Comparison of ENCODE assay signal across 30 cellular contexts in the genomic region with DNA sequence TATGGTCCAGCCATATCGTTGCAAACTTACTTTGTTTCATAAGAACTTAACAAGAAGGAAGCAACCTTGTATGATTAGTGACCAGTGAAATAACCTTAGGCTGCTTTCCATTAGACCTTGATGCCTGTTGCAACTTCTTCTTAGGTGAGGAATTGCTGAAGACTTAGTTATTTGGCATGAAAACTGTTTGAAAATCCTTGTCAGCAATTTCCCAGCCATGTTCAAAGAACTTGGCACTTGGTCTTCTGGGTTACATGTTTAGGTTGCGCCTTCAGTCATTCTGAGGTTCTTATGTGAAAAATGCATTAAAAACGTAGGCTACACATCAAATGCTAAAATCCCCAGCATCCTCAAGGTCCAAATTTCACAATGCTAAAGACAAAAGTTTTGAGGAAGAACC.
"Had no signal": no experiment of that assay in that cellular context is flagged by ENCODE, and none has a peak within 500 bp of the region (broad histone marks: within the 10 kb centered on the region; RNA-seq: fewer than 3 reads in every experiment).

No MANE protein-coding gene starts in this region.

- DNase-seq: activated B cell treated with CpG ODN at 0.5 μM for 24 hours; activated CD4-positive, alpha-beta memory T cell treated with anti-CD3 and anti-CD28 coated beads for 36 hours; activated CD4-positive, alpha-beta T cell treated with anti-CD3 and anti-CD28 coated beads for 4 hours; activated CD4-positive, alpha-beta T cell treated with anti-CD3 and anti-CD28 coated beads, Interleukin-2, amount 10 ng/mL, durations not matched to agents 24 days and 14 days; activated CD4-positive, alpha-beta T cell treated with anti-CD3 and anti-CD28 coated beads, Interleukin-2, amount 50 U/mL, for 1 hour; activated CD4-positive, alpha-beta T cell treated with anti-CD3 and anti-CD28 coated beads, Interleukin-2, amount 50 U/mL, for 4 hours; activated CD4-positive, CD25-positive, alpha-beta regulatory T cell treated with anti-CD3 and anti-CD28 coated beads, Interleukin-2, amount 50 U/mL, for 72 hours; activated CD8-positive, alpha-beta memory T cell treated with anti-CD3 and anti-CD28 coated beads, Interleukin-2, amount 50 U/mL, for 4 hours; activated CD8-positive, alpha-beta T cell treated with anti-CD3 and anti-CD28 coated beads for 36 hours; activated effector memory CD4-positive, alpha-beta T cell treated with Interleukin-2 at 50 U/mL for 16 hours; activated gamma-delta T cell; activated naive CD4-positive, alpha-beta T cell treated with anti-CD3 and anti-CD28 coated beads, Interleukin-2, amount 10 ng/mL, durations not matched to agents 7 days and 5 days; activated naive CD4-positive, alpha-beta T cell treated with Interleukin-2 at 50 U/mL for 16 hours; activated naive CD8-positive, alpha-beta T cell treated with anti-CD3 and anti-CD28 coated beads, Interleukin-2, amount 10 ng/mL, durations not matched to agents 7 days and 5 days; activated naive CD8-positive, alpha-beta T cell treated with anti-CD3 and anti-CD28 coated beads, Interleukin-2, amount 50 U/mL, for 24 hours; activated T-cell treated with anti-CD3 and anti-CD28 coated beads for 4 hours; activated T-cell treated with anti-CD3 and anti-CD28 coated beads, Interleukin-2, amount 50 U/mL, for 1 hour; activated T-cell treated with anti-CD3 and anti-CD28 coated beads, Interleukin-2, amount 50 U/mL, for 48 hours; amygdala; anterior cingulate cortex; body of pancreas; brain microvascular endothelial cell; central memory CD4-positive, alpha-beta T cell; T-helper 2 cell; T-helper 9 cell had no signal

- H3K4me1 ChIP-seq: body of pancreas, breast epithelium had no signal

- H3K36me3 ChIP-seq: ascending aorta, brain microvascular endothelial cell, breast epithelium had no signal

- H3K27me3 ChIP-seq: ascending aorta, body of pancreas, brain microvascular endothelial cell, breast epithelium had no signal

- H3K9me3 ChIP-seq: ascending aorta, body of pancreas, breast epithelium had no signal

- ATAC-seq: activated CD8-positive, alpha-beta T cell treated with anti-CD3 and anti-CD28 coated beads for 36 hours; activated naive CD8-positive, alpha-beta T cell treated with anti-CD3 and anti-CD28 coated beads, Interleukin-2, amount 50 U/mL, for 24 hours; body of pancreas had no signal

- H3K27ac ChIP-seq: ascending aorta, body of pancreas, breast epithelium, VCaP had no signal

- H3K4me3 ChIP-seq: ascending aorta, body of pancreas, breast epithelium had no signal

- FAIRE-seq: colon, TTC549 had no signal
